ENCODE assay signal across 8 cellular contexts in the genomic region with DNA sequence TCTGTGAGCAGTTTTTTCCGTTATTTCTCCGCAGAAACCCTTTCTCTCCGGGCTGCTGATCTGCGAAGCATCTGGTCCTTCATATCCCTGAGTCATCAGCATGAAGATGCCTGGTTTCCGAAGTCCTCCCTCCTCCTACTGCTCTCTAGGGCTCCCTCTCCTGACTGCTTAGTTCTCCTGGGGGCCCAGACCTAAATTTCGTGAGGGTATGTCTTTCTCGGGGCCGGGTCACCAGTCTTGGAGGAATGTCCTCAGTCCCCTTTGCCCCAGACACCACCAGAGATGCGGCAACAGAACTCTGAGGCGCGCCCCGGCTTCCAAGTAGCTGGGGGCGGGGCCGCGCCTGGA. TPM values are rescaled to one million over a fixed set of nuclear protein-coding genes. Genes with fewer than 3 reads are reported as not detected.
DNase-seq lines count a peak whose midpoint lies in the region; ATAC-seq and TF ChIP-seq lines count a peak whose summit lies in the region.

No MANE protein-coding gene starts in this region.

- TF ChIP-seq CTCF in WI38 (IDR thresholded peaks at IDR 0.05; ENCODE audit: low read depth, low read length): no peak
- TF ChIP-seq CTCF in heart right ventricle (IDR thresholded peaks at IDR 0.05): peak in 1 of 9 donors; percentile 13

- WGBS in heart right ventricle, 2 donors: 1 to 3% methylated on average over 15 of the region's 15 CpGs

- H3K27me3 ChIP-seq in heart right ventricle: peaks cover 0 to 87% (median 68%) of the 10 kb centered on the region in 7 donors

- H3K4me1 ChIP-seq in heart right ventricle: peaks cover 4 to 17% (median 13%) of the 10 kb centered on the region in 9 donors

- no peaks in the 10 kb centered on the region for H3K9me3 ChIP-seq in heart right ventricle

- intact Hi-C loops in heart right ventricle (cut with DNase I): loop anchor here in 1 of 10 donors (5.0 kb wide), 1 partner anchor 99 kb away; no protein-coding TSS in a partner anchor

- DNase-seq in heart right ventricle (no peak), renal cortical epithelial cell (ENCODE audit: low read depth) (peak; percentile 75), NCI-H1048 (lab: John Stamatoyannopoulos, UW) (no peak), NCI-H1417 (lab: John Stamatoyannopoulos, UW) (no peak)
- DNase-seq in stimulated activated naive CD4-positive, alpha-beta T cell treated with Interleukin-2 at 50 U/mL for 16 hours (lab: John Stamatoyannopoulos, UW): no peak

- peak overlapping the region in 1 of 10 donors; percentile 41 for H3K27ac ChIP-seq in heart right ventricle

- H3K4me3 ChIP-seq in GM08714 (ENCODE audit: low read length) (peak overlapping the region; percentile 62; the same call in 1 of the 2 replicates), WI38 (ENCODE audit: low read depth, low read length) (peak overlapping the region; percentile 54), heart right ventricle (peak overlapping the region in 9 of 10 donors; percentile 37 to 59 (median 56))

- no peaks in the 10 kb centered on the region for H3K36me3 ChIP-seq in heart right ventricle

- ATAC-seq in HG03196 (IDR thresholded peaks at IDR 0.05; ENCODE audit: unreplicated experiment): peak; percentile 5
- ATAC-seq in heart right ventricle: no peak

RNA-seq across cellular contexts. Expression of a gene that starts 0.6 kb away (rescaled TPM):
- total RNA-seq in heart right ventricle (1 to 10 TPM in 1 of 10 donors, under 1 TPM in 7, not detected in 2; 0.10 to 1.5 (median 0.34) TPM), renal cortical epithelial cell (9.2 and 15.5 TPM in 2 replicates)
- under 1 TPM; 0.16 to 0.44 TPM for polyA plus RNA-seq in heart right ventricle
